15 cellular contexts compared by ENCODE assay signal in the genomic region with DNA sequence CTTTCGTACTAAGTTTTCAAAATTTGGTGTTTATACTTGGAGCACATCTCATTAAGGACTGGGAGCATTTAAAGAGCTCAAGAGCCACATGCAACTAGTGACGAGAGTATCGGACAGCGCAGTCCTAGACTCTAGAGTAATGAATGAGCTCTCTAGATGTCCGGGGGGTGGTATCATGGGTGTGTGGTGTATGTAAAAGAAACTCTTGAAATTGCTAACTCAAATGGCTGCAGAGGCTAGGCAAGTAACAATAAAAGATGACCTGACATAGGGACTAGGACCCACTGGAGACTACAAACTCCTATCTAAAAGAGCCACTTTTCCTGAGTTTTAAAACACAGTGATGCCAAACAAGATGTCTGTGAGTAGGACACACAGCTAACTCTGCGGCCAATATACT. TPM values are rescaled to one million over a fixed set of nuclear protein-coding genes. Genes with fewer than 3 reads are reported as not detected.
A peak's percentile ranks its signal among the peaks of the same experiment; 100 is the strongest.
DNase-seq lines count a peak whose midpoint lies in the region; ATAC-seq and TF ChIP-seq lines count a peak whose summit lies in the region.
"Had no signal": no experiment of that assay in that cellular context is flagged by ENCODE, and none has a peak within 500 bp of the region (broad histone marks: within the 10 kb centered on the region; RNA-seq: fewer than 3 reads in every experiment).

No MANE protein-coding gene starts in this region.

- ATAC-seq in Panc1 (no peak), memory B cell (ENCODE audit: low read depth) (no peak)

- no TSS peak for BruUV-seq in Panc1 (replicated peaks; lab: Mats Ljungman, UMichigan)

- peak overlapping the region in 7 of 8 donors; percentile 9 to 63 (median 40) for H3K4me3 Mint-ChIP-seq in CD4-positive, alpha-beta memory T cell
- H3K4me3 Mint-ChIP-seq in memory B cell: no peak overlapping the region

- H3K9ac ChIP-seq in colonic mucosa (ENCODE audit: low read depth in 2 of 2, low read length in 2 of 2): no peak overlapping the region

- in situ Hi-C loops in Panc1 (cut with HindIII; ENCODE audit: low pct_unique_long_range_greater_than_20kb, low sequenced_read_pairs): no loop called here

- peak overlapping the region; percentile 84; the same call in 1 of the 2 replicates for H3K27ac ChIP-seq in 22Rv1
- H3K27ac ChIP-seq in CD4-positive, alpha-beta memory T cell (ENCODE audit: low read depth, low read length): no peak overlapping the region
- peak overlapping the region; percentile 99; the same call in 1 of the 2 replicates for H3K27ac ChIP-seq in Panc1 (ENCODE audit: low read length)
- no peak overlapping the region for H3K27ac ChIP-seq in colonic mucosa
- H3K27ac ChIP-seq: SK-N-MC had no signal

- no peaks in the 10 kb centered on the region for H3K9me3 Mint-ChIP-seq in CD4-positive, alpha-beta memory T cell
- no peaks in the 10 kb centered on the region for H3K9me3 Mint-ChIP-seq in memory B cell

- no peaks in the 10 kb centered on the region for H3K27me3 ChIP-seq in CD4-positive, alpha-beta memory T cell (ENCODE audit: insufficient read depth, low read length)
- H3K27me3 ChIP-seq in Panc1 (ENCODE audit: control insufficient read depth, insufficient read depth, low read length): no peaks in the 10 kb centered on the region
- H3K27me3 ChIP-seq in colonic mucosa: no peaks in the 10 kb centered on the region

- POLR2A ChIA-PET in CD4-positive, alpha-beta memory T cell (lab: Charles Lee; ENCODE audit: partially characterized antibody): interaction anchor here (0.6 to 1.2 kb wide), 4 partner anchors 8 to 214 kb away, joined by 3 to 5 read pairs (median 4); no protein-coding TSS in a partner anchor
- POLR2A ChIA-PET in Panc1 (lab: Charles Lee): interaction anchor here (0.6 to 0.7 kb wide), 2 partner anchors 67 to 216 kb away, joined by 5 to 12 read pairs; no protein-coding TSS in a partner anchor

- peaks cover 16% of the 10 kb centered on the region for H3K4me1 ChIP-seq in CD4-positive, alpha-beta memory T cell (ENCODE audit: insufficient read depth, low read length)
- peaks cover 8% of the 10 kb centered on the region for H3K4me1 ChIP-seq in Panc1 (ENCODE audit: control insufficient read depth, insufficient read depth, low read length)
- H3K4me1 ChIP-seq in colonic mucosa: no peaks in the 10 kb centered on the region

- no peak overlapping the region for H3K4me3 ChIP-seq in CD4-positive, alpha-beta memory T cell (ENCODE audit: low read length in 2 of 2)
- no peak overlapping the region for H3K4me3 ChIP-seq in Panc1 (ENCODE audit: low read depth in 2 of 2, low read length in 2 of 2)
- H3K4me3 ChIP-seq in colonic mucosa: no peak overlapping the region

- intact Hi-C loops in CD4-positive, alpha-beta memory T cell (cut with micrococcal nuclease): loop anchor here (2.0 to 10.0 kb wide), 5 partner anchors 100 to 1200 kb away; partner anchors contain the start of genes ANXA7, DNAJC9, KAT6B and P4HA1
- intact Hi-C loops in Panc1 (cut with micrococcal nuclease; ENCODE audit: unreplicated experiment) (loop anchor here (5.0 kb wide), 1 partner anchor 100 kb away; no protein-coding TSS in a partner anchor), colonic mucosa (cut with DNase I) (no loop called here), posterior cingulate gyrus (cut with DNase I) (loop anchor here (5.0 kb wide), 1 partner anchor 100 kb away; no protein-coding TSS in a partner anchor)

- DNase-seq in CD4-positive, alpha-beta memory T cell: no peak
- DNase-seq in Panc1 (ENCODE audit: low read depth, low spot score) (no peak), memory B cell (ENCODE audit: low spot score in 2 of 2) (no peak), NCI-H82 treated with DMSO at 0.1 percent for 48 hours (lab: John Stamatoyannopoulos, UW; ENCODE audit: unreplicated experiment) (no peak), NCI-H526 treated with DMSO at 0.1 percent for 48 hours (lab: John Stamatoyannopoulos, UW) (no peak), colonic mucosa (no peak), posterior cingulate gyrus (no peak)
- DNase-seq: activated CD4-positive, CD25-positive, alpha-beta regulatory T cell treated with anti-CD3 and anti-CD28 coated beads, Interleukin-2, amount 50 U/mL, for 72 hours; NCI-H2171; NK-92 treated with Interleukin-12 subunit alpha and Interleukin-12 subunit beta, amount 100 ng/mL, for 24 hours; stimulated activated CD4-positive, alpha-beta T cell treated with anti-CD3 and anti-CD28 coated beads, Interleukin-2, amount 100 ng/mL, for 48 hours had no signal

- peak overlapping the region in 5 of 7 donors; percentile 0 to 100 (median 60) for H3K27ac Mint-ChIP-seq in CD4-positive, alpha-beta memory T cell
- peak overlapping the region; percentile 78 for H3K27ac Mint-ChIP-seq in memory B cell

- peaks cover 5 to 26% (median 16%) of the 10 kb centered on the region in 4 donors for H3K4me1 Mint-ChIP-seq in CD4-positive, alpha-beta memory T cell
- peaks cover 3% of the 10 kb centered on the region for H3K4me1 Mint-ChIP-seq in memory B cell

- TF ChIP-seq CTCF in 22Rv1 (IDR thresholded peaks at IDR 0.05) (no peak), Panc1 (IDR thresholded peaks at IDR 0.05) (no peak), colonic mucosa (IDR thresholded peaks at IDR 0.05) (no peak)

- H3K36me3 ChIP-seq in CD4-positive, alpha-beta memory T cell (ENCODE audit: insufficient read depth, low read length): no peaks in the 10 kb centered on the region
- H3K36me3 ChIP-seq in Panc1 (ENCODE audit: control insufficient read depth, insufficient read depth, low read length) (no peaks in the 10 kb centered on the region), colonic mucosa (no peaks in the 10 kb centered on the region)

- no peaks in the 10 kb centered on the region for H3K27me3 Mint-ChIP-seq in CD4-positive, alpha-beta memory T cell
- no peaks in the 10 kb centered on the region for H3K27me3 Mint-ChIP-seq in memory B cell

- H3K36me3 Mint-ChIP-seq in CD4-positive, alpha-beta memory T cell: no peaks in the 10 kb centered on the region
- H3K36me3 Mint-ChIP-seq in memory B cell: no peaks in the 10 kb centered on the region

- no peaks in the 10 kb centered on the region for H3K9me3 ChIP-seq in CD4-positive, alpha-beta memory T cell (ENCODE audit: control insufficient read depth in 1 of 2, low read length in 2 of 2)
- H3K9me3 ChIP-seq in Panc1 (ENCODE audit: control insufficient read depth, insufficient read depth, low read depth, low read length) (no peaks in the 10 kb centered on the region), colonic mucosa (no peaks in the 10 kb centered on the region)

- CTCF ChIA-PET in CD4-positive, alpha-beta memory T cell (lab: Charles Lee; ENCODE audit: partially characterized antibody): interaction anchor here (0.7 to 0.8 kb wide), 2 partner anchors 15 to 17 kb away, joined by 3 read pairs; no protein-coding TSS in a partner anchor
- CTCF ChIA-PET in Panc1 (lab: Charles Lee): no interaction called here

RNA-seq across cellular contexts. Expression of gene MYOZ1, which starts 14.0 kb away (rescaled TPM):
- not detected for total RNA-seq in CD4-positive, alpha-beta memory T cell
- polyA plus RNA-seq in CD4-positive, alpha-beta memory T cell: not detected
- not detected for total RNA-seq in Panc1 (2021; ENCODE audit: unreplicated experiment)
- polyA plus RNA-seq in Panc1 (2012; ENCODE audit: insufficient read length): not detected
- total RNA-seq in colonic mucosa: not detected

RNA-seq across cellular contexts. Expression of gene SYNPO2L, which starts 28.5 kb away (rescaled TPM):
- total RNA-seq in CD4-positive, alpha-beta memory T cell: not detected
- polyA plus RNA-seq in CD4-positive, alpha-beta memory T cell: not detected
- total RNA-seq in Panc1 (2021; ENCODE audit: unreplicated experiment) (not detected), colonic mucosa (under 1 TPM in 1 of 2 donors, not detected in 1; 0.05 TPM)
- 0.07 TPM for polyA plus RNA-seq in Panc1 (2012; ENCODE audit: insufficient read length)
- total RNA-seq: frontal cortex, M059J had no signal

RNA-seq across cellular contexts. Expression of gene USP54, which starts 36.2 kb away (rescaled TPM):
- total RNA-seq in CD4-positive, alpha-beta memory T cell: 1 to 10 TPM; 7.4 to 7.6 TPM
- polyA plus RNA-seq in CD4-positive, alpha-beta memory T cell: 1 to 10 TPM in 1 of 2 donors, under 1 TPM in 1; 0.04 to 1.4 TPM
- total RNA-seq in Panc1 (2021; ENCODE audit: unreplicated experiment): 32.8 TPM
- polyA plus RNA-seq in Panc1 (2012; ENCODE audit: insufficient read length): 15.0 TPM
- 100 to 1,000 TPM in 1 of 2 donors, 10 to 100 TPM in 1; 70.8 to 151 TPM for total RNA-seq in colonic mucosa

Comparison
In these comparisons a context has a peak if more than half of its experiments do, and no peak if none do; other contexts are left out.
1. H3K27ac ChIP-seq: peak in 22Rv1 (single experiment) and Panc1 (single experiment); none in CD4-positive, alpha-beta memory T cell (single experiment) and colonic mucosa (single experiment).